ENCODE assay signal across 15 cellular contexts in genomic region chr6:17470209-17470952, GRCh38.
DNase-seq lines count a peak whose midpoint lies in the region; ATAC-seq and TF ChIP-seq lines count a peak whose summit lies in the region.
"Had no signal": no experiment of that assay in that cellular context is flagged by ENCODE, and none has a peak within 500 bp of the region (broad histone marks: within the 10 kb centered on the region; RNA-seq: fewer than 3 reads in every experiment).

No MANE protein-coding gene starts in this region.

- H2BK15ac ChIP-seq in H9 (ENCODE audit: low read depth, low read length): no peak overlapping the region

- no peaks in the 10 kb centered on the region for H3K23me2 ChIP-seq in H9 (ENCODE audit: insufficient read length, low read depth, low read length, poor library complexity, severe bottlenecking)

- no peak overlapping the region for H3K4me3 Mint-ChIP-seq in H9
- H3K4me3 Mint-ChIP-seq: natural killer cell treated with Interleukin-12 subunit alpha and Interleukin-12 subunit beta and Interleukin-15 and Interleukin-18, amount 100 ng/mL, for 72 hours; stimulated activated naive CD8-positive, alpha-beta T cell treated with anti-CD3 and anti-CD28 coated beads, Interleukin-15, amount 100 ng/mL, for 72 hours had no signal

- intact Hi-C loops in psoas muscle (cut with DNase I): loop anchor here in 1 of 2 donors (10.0 kb wide), 1 partner anchor 186 kb away; the partner anchor contains the start of gene RBM24

- DNase-seq in AG20443 (ENCODE audit: low spot score): peak; percentile 28
- no peak for DNase-seq in coronary artery (ENCODE audit: low spot score)
- no peak for DNase-seq in psoas muscle
- no peak for DNase-seq in activated CD8-positive, alpha-beta memory T cell treated with anti-CD3 and anti-CD28 coated beads for 24 hours
- no peak for DNase-seq in H9
- no peak for DNase-seq in central memory CD4-positive, alpha-beta T cell
- no peak for DNase-seq in stimulated activated CD4-positive, alpha-beta T cell treated with anti-CD3 and anti-CD28 coated beads, Interleukin-2, amount 100 ng/mL, for 24 hours
- DNase-seq: activated gamma-delta T cell; body of pancreas; NCI-H1092 treated with DMSO at 0.1 percent for 48 hours; stimulated activated naive CD8-positive, alpha-beta T cell treated with anti-CD3 and anti-CD28 coated beads, Interleukin-15, amount 100 ng/mL, for 72 hours had no signal

- H3K14ac ChIP-seq in H9 (ENCODE audit: insufficient read depth, low read length): no peak overlapping the region

- H2BK20ac ChIP-seq in H9 (ENCODE audit: low read depth, low read length, poor library complexity, severe bottlenecking): no peak overlapping the region

- H3K36me3 Mint-ChIP-seq in H9 (ENCODE audit: insufficient read depth in 1 of 3, low read depth in 3 of 3): no peaks in the 10 kb centered on the region; a peak in 1 of 7 replicates
- H3K36me3 Mint-ChIP-seq: natural killer cell treated with Interleukin-12 subunit alpha and Interleukin-12 subunit beta and Interleukin-15 and Interleukin-18, amount 100 ng/mL, for 72 hours had no signal

- H3K23ac ChIP-seq in H9 (ENCODE audit: insufficient read length, low read depth, low read length): no peak overlapping the region

- H3K27ac ChIP-seq in coronary artery (peak overlapping the region; percentile 65 to 77), psoas muscle (peak overlapping the region; percentile 88), H9 (ENCODE audit: insufficient read length, low read depth, low read length) (no peak overlapping the region)
- H3K27ac ChIP-seq: body of pancreas, SK-N-MC had no signal

- H3K18ac ChIP-seq in H9 (ENCODE audit: insufficient read length, low read depth, low read length): no peak overlapping the region

- H3K4me3 ChIP-seq in coronary artery (peak overlapping the region; percentile 2), psoas muscle (no peak overlapping the region)
- H3K4me3 ChIP-seq: body of pancreas, SK-N-MC had no signal

- no peak for TF ChIP-seq CTCF in coronary artery (IDR thresholded peaks at IDR 0.05)
- TF ChIP-seq CTCF in psoas muscle (IDR thresholded peaks at IDR 0.05): no peak
- no peak for TF ChIP-seq CTCF in H9 (conservative IDR thresholded peaks at IDR 0.05)

- no peaks in the 10 kb centered on the region for H4K20me1 ChIP-seq in H9 (ENCODE audit: control insufficient read depth, insufficient read depth, insufficient read length)

- no peak overlapping the region for H4K8ac ChIP-seq in H9 (replicated peaks; ENCODE audit: insufficient read length, low read depth, low read length)

- no peaks in the 10 kb centered on the region for H3K9me3 Mint-ChIP-seq in H9
- H3K9me3 Mint-ChIP-seq: natural killer cell treated with Interleukin-12 subunit alpha and Interleukin-12 subunit beta and Interleukin-15 and Interleukin-18, amount 100 ng/mL, for 72 hours; stimulated activated naive CD8-positive, alpha-beta T cell treated with anti-CD3 and anti-CD28 coated beads, Interleukin-15, amount 100 ng/mL, for 72 hours had no signal

- H3K79me2 ChIP-seq in H9 (ENCODE audit: insufficient read depth, low read length): no peaks in the 10 kb centered on the region

- no peaks in the 10 kb centered on the region for H3K27me3 ChIP-seq in psoas muscle (ENCODE audit: insufficient read depth in 3 of 3, low read length in 2 of 3)
- H3K27me3 ChIP-seq in H9 (ENCODE audit: insufficient read depth, low read length): no peaks in the 10 kb centered on the region
- H3K27me3 ChIP-seq: body of pancreas had no signal

- H2BK12ac ChIP-seq in H9 (ENCODE audit: insufficient read length, low read depth, low read length): no peak overlapping the region

- H3K27me3 Mint-ChIP-seq in H9 (ENCODE audit: low read depth): no peaks in the 10 kb centered on the region

- 74 to 82% (median 75%) methylated on average over 2 of the region's 2 CpGs for WGBS in psoas muscle, 3 donors
- no CpG with 5 or more reads among the region's 2 CpGs for WGBS in H9 (ENCODE audit: extremely low coverage, insufficient read length, low lambda C conversion rate)

- no peak overlapping the region for H2AK5ac ChIP-seq in H9 (ENCODE audit: insufficient read length, low read length)

- ATAC-seq in HG02852 (IDR thresholded peaks at IDR 0.05; ENCODE audit: unreplicated experiment) (peak; percentile 60), psoas muscle (peak in 1 of 4 donors; percentile 3)
- ATAC-seq: body of pancreas; HepG2; natural killer cell treated with Interleukin-12 subunit alpha and Interleukin-12 subunit beta and Interleukin-15 and Interleukin-18, amount 100 ng/mL, for 72 hours; stimulated activated naive CD8-positive, alpha-beta T cell treated with anti-CD3 and anti-CD28 coated beads, Interleukin-15, amount 100 ng/mL, for 72 hours had no signal

- peaks cover 2 to 4% of the 10 kb centered on the region in 2 donors for H3K36me3 ChIP-seq in psoas muscle (ENCODE audit: insufficient read depth in 1 of 2, low read depth in 1 of 2)

- H2BK120ac ChIP-seq in H9 (ENCODE audit: low read depth, low read length, poor library complexity, severe bottlenecking): no peak overlapping the region

- no peak overlapping the region for H3K56ac ChIP-seq in H9 (ENCODE audit: insufficient read length, low read depth, low read length)

- peaks cover 0 to 8% of the 10 kb centered on the region in 2 experiments; a peak in 1 of 4 replicates for H3K4me1 Mint-ChIP-seq in H9
- H3K4me1 Mint-ChIP-seq: stimulated activated naive CD8-positive, alpha-beta T cell treated with anti-CD3 and anti-CD28 coated beads, Interleukin-15, amount 100 ng/mL, for 72 hours had no signal

- H2BK5ac ChIP-seq in H9 (ENCODE audit: insufficient read length, low read length): no peak overlapping the region

- no peak overlapping the region for H3T11ph ChIP-seq in H9 (ENCODE audit: low read length)

- 0 out of 7 replicates have a peak overlapping the region, but pooled peaks of 1 of the 3 experiments have one; percentile 65 for H3K27ac Mint-ChIP-seq in H9
- H3K27ac Mint-ChIP-seq: natural killer cell treated with Interleukin-12 subunit alpha and Interleukin-12 subunit beta and Interleukin-15 and Interleukin-18, amount 100 ng/mL, for 72 hours; stimulated activated naive CD8-positive, alpha-beta T cell treated with anti-CD3 and anti-CD28 coated beads, Interleukin-15, amount 100 ng/mL, for 72 hours had no signal

- H3K9me3 ChIP-seq in psoas muscle: no peaks in the 10 kb centered on the region
- no peaks in the 10 kb centered on the region for H3K9me3 ChIP-seq in H9 (ENCODE audit: control insufficient read depth, low read depth, low read length)
- H3K9me3 ChIP-seq: body of pancreas had no signal

- H3K4me1 ChIP-seq in psoas muscle (peaks cover 67% of the 10 kb centered on the region), H9 (ENCODE audit: insufficient read depth, low read length) (no peaks in the 10 kb centered on the region; the same call in 1 of the 2 replicates)
- H3K4me1 ChIP-seq: body of pancreas had no signal

- no peak overlapping the region for H3K4ac ChIP-seq in H9 (ENCODE audit: low read depth, low read length)

- H3K4me2 ChIP-seq in H9 (ENCODE audit: insufficient read depth, insufficient read length, low read length): no peak overlapping the region

- H4K5ac ChIP-seq in H9 (ENCODE audit: insufficient read length, low read depth, low read length): no peak overlapping the region

- no peak overlapping the region for H3K9ac ChIP-seq in H9 (ENCODE audit: extremely low read depth, insufficient read length, low read length)

- no peaks in the 10 kb centered on the region for H3K79me1 ChIP-seq in H9 (ENCODE audit: insufficient read depth, low read depth, low read length, poor library complexity, severe bottlenecking)

- no peak overlapping the region for H2AFZ ChIP-seq in H9 (ENCODE audit: low read length)

- H4K91ac ChIP-seq in H9 (ENCODE audit: insufficient read length, low read depth, low read length): no peak overlapping the region
